In the genomic region with DNA sequence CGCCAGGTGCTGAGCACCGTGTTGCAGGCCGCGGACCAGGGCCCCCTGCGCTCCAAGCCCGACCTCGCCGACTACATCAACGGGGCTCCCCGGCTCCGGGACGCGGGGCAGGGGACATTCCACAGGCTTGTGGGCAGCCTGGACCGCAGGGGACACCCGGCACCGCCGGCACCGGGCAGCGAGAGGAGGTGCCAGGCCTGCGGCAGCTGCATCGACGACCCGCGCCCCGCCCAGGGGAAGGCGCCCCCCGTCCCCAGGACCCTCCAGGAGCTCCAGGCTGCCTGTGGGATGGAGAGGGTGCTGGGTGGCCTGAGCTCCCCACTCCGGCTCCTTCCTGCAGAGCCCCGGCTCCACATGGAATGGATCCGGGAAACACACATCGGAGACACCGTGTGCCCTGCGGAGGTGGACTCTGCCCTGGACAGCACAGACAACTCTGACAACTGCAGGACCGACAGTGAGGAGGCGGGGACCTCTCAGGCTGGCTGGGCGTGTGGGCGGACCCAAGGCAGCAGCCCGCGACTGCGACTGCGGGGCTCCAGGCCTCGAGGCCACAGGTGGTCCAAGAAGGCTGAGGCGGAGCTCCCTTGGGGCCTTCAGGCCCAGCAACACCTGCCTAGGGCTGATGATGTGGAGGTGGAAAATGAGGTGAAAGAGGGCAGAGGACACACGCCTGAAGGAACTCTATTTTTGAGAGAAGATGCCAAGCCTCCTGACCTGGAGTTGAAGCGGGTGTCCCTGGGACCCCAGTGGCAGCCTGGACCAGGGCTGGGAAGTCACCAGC, we compare ENCODE assay signal across 15 cellular contexts. TPM values are rescaled to one million over a fixed set of nuclear protein-coding genes. Genes with fewer than 3 reads are reported as not detected.
DNase-seq lines count a peak whose midpoint lies in the region; ATAC-seq and TF ChIP-seq lines count a peak whose summit lies in the region.
"Had no signal": no experiment of that assay in that cellular context is flagged by ENCODE, and none has a peak within 500 bp of the region (broad histone marks: within the 10 kb centered on the region; RNA-seq: fewer than 3 reads in every experiment).

No MANE protein-coding gene starts in this region.

- TF ChIP-seq RAD21 in SK-N-SH (IDR thresholded peaks at IDR 0.05; ENCODE audit: low read length) = no peak

- no peak overlapping the region for H3K9ac ChIP-seq in SK-N-SH

- peaks cover 5% of the 10 kb centered on the region for H3K36me3 Mint-ChIP-seq in nephron progenitor cell (ENCODE audit: low read depth)
- H3K36me3 Mint-ChIP-seq in activated CD4-positive, alpha-beta T cell treated with anti-CD3 and anti-CD28 coated beads, Interleukin-2, amount 10 ng/mL, durations not matched to agents 7 days and 5 days (ENCODE audit: low read depth) = no peaks in the 10 kb centered on the region
- H3K36me3 Mint-ChIP-seq: activated CD4-positive, alpha-beta memory T cell treated with anti-CD3 and anti-CD28 coated beads for 36 hours had no signal

- H3K27ac ChIP-seq in HEK293 (ENCODE audit: extremely low read depth, low read depth, low read length) (no peak overlapping the region), OCI-LY7 (ENCODE audit: low read depth, low read length, poor library complexity, severe bottlenecking) (no peak overlapping the region), SK-N-SH (ENCODE audit: low read depth in 2 of 2, low read length in 1 of 2) (no peak overlapping the region)

- BruUV-seq in OCI-LY7 (replicated peaks; lab: Mats Ljungman, UMichigan) = no TSS peak

- POLR2A ChIA-PET in HEK293 (lab: Yijun Ruan, JAX) = no interaction called here
- POLR2A ChIA-PET in OCI-LY7 (lab: Charles Lee) = interaction anchor here (0.5 to 1.1 kb wide), 3 partner anchors 10 to 88 kb away, joined by 3 to 4 read pairs (median 4); no protein-coding TSS in a partner anchor
- POLR2A ChIA-PET in activated CD4-positive, alpha-beta T cell treated with anti-CD3 and anti-CD28 coated beads, Interleukin-2, amount 10 ng/mL, durations not matched to agents 7 days and 5 days (lab: Charles Lee) = no interaction called here
- POLR2A ChIA-PET in SK-N-SH (lab: Yijun Ruan, JAX) = no interaction called here

- DNase-seq in OCI-LY7 (ENCODE audit: low spot score) (peak; percentile 86), nephron progenitor cell (peak; percentile 38), NCI-H524 (lab: John Stamatoyannopoulos, UW) (no peak), H4 (ENCODE audit: low spot score) (no peak), SK-N-SH (no peak)
- no peak for DNase-seq in activated CD4-positive, alpha-beta T cell treated with anti-CD3 and anti-CD28 coated beads, Interleukin-2, amount 10 ng/mL, durations not matched to agents 7 days and 5 days
- DNase-seq: activated CD4-positive, alpha-beta memory T cell treated with anti-CD3 and anti-CD28 coated beads for 36 hours; activated naive CD4-positive, alpha-beta T cell; CD4-positive, alpha-beta T cell; central memory CD4-positive, alpha-beta T cell; NCI-H1436 treated with DMSO at 0.1 percent for 48 hours; stimulated activated CD4-positive, alpha-beta T cell treated with anti-CD3 and anti-CD28 coated beads, Interleukin-4, amount 100 ng/mL, for 4 hours; T-helper 1 cell had no signal

- H3K4me3 ChIP-seq in HEK293 (ENCODE audit: low read depth, low read length) (no peak overlapping the region), OCI-LY7 (ENCODE audit: low read depth, low read length, poor library complexity, severe bottlenecking) (no peak overlapping the region), SK-N-SH (ENCODE audit: low read depth in 2 of 2, low read length in 1 of 2) (no peak overlapping the region)

- no peaks in the 10 kb centered on the region for H3K36me3 ChIP-seq in HEK293 (ENCODE audit: control insufficient read depth in 2 of 2, insufficient read depth in 1 of 2, low read length in 2 of 2)
- no peaks in the 10 kb centered on the region for H3K36me3 ChIP-seq in OCI-LY7 (ENCODE audit: insufficient read depth, low read length)
- H3K36me3 ChIP-seq in SK-N-SH (replicated peaks in 1 of 2; ENCODE audit: control insufficient read depth in 1 of 2, insufficient read depth in 2 of 2, low read length in 1 of 2) = no peaks in the 10 kb centered on the region

- H3K4me1 Mint-ChIP-seq in nephron progenitor cell = peaks cover 38% of the 10 kb centered on the region
- H3K4me1 Mint-ChIP-seq in activated CD4-positive, alpha-beta T cell treated with anti-CD3 and anti-CD28 coated beads, Interleukin-2, amount 10 ng/mL, durations not matched to agents 7 days and 5 days = peaks cover 6% of the 10 kb centered on the region

- no peaks in the 10 kb centered on the region for H3K9me2 ChIP-seq in OCI-LY7 (ENCODE audit: insufficient read depth, low read length)
- no peaks in the 10 kb centered on the region for H3K9me2 ChIP-seq in SK-N-SH

- no peak for TF ChIP-seq CTCF in HEK293 (tag by site-specific recombination; IDR thresholded peaks at IDR 0.05)
- TF ChIP-seq CTCF in OCI-LY7 (conservative IDR thresholded peaks at IDR 0.05; ENCODE audit: low read length) = no peak
- no peak for TF ChIP-seq CTCF in nephron progenitor cell (IDR thresholded peaks at IDR 0.05)
- no peak for TF ChIP-seq CTCF in SK-N-SH (IDR thresholded peaks at IDR 0.05)

- H3K9me3 Mint-ChIP-seq in nephron progenitor cell = no peaks in the 10 kb centered on the region
- no peaks in the 10 kb centered on the region for H3K9me3 Mint-ChIP-seq in activated CD4-positive, alpha-beta T cell treated with anti-CD3 and anti-CD28 coated beads, Interleukin-2, amount 10 ng/mL, durations not matched to agents 7 days and 5 days
- H3K9me3 Mint-ChIP-seq: activated CD4-positive, alpha-beta memory T cell treated with anti-CD3 and anti-CD28 coated beads for 36 hours; CD4-positive, alpha-beta T cell had no signal

- H3K4me2 ChIP-seq in OCI-LY7 (ENCODE audit: low read length) (peak overlapping the region; percentile 47), SK-N-SH (no peak overlapping the region)

- H3K27me3 ChIP-seq in SK-N-SH (ENCODE audit: insufficient read depth) = no peaks in the 10 kb centered on the region

- no peak overlapping the region for H3K27ac Mint-ChIP-seq in nephron progenitor cell
- no peak overlapping the region for H3K27ac Mint-ChIP-seq in activated CD4-positive, alpha-beta T cell treated with anti-CD3 and anti-CD28 coated beads, Interleukin-2, amount 10 ng/mL, durations not matched to agents 7 days and 5 days
- H3K27ac Mint-ChIP-seq: activated CD4-positive, alpha-beta memory T cell treated with anti-CD3 and anti-CD28 coated beads for 36 hours; CD4-positive, alpha-beta T cell had no signal

- H3K4me1 ChIP-seq in HEK293 (ENCODE audit: control insufficient read depth, insufficient read depth, low read length) (no peaks in the 10 kb centered on the region), OCI-LY7 (ENCODE audit: insufficient read depth, low read length, poor library complexity, severe bottlenecking) (peaks cover 35% of the 10 kb centered on the region), SK-N-SH (ENCODE audit: control insufficient read depth in 1 of 2, insufficient read depth in 2 of 2, low read depth in 1 of 2, low read length in 1 of 2) (peaks cover 0 to 16% of the 10 kb centered on the region in 2 experiments; a peak in 2 of 4 replicates)

- 93% methylated on average over 17 of the region's 45 CpGs for WGBS in SK-N-SH (ENCODE audit: low lambda C conversion rate)

- TF ChIP-seq EP300 in SK-N-SH (IDR thresholded peaks at IDR 0.05; ENCODE audit: borderline replicate concordance in 1 of 2, low read depth in 1 of 2, low read length in 1 of 2) = no peak

- CTCF ChIA-PET in HEK293 (lab: Yijun Ruan, JAX) = no interaction called here
- CTCF ChIA-PET in OCI-LY7 (lab: Charles Lee; ENCODE audit: unreplicated experiment) = interaction anchor here (0.6 to 0.7 kb wide), 2 partner anchors 9 to 209 kb away, joined by 3 read pairs; no protein-coding TSS in a partner anchor
- CTCF ChIA-PET in activated CD4-positive, alpha-beta T cell treated with anti-CD3 and anti-CD28 coated beads, Interleukin-2, amount 10 ng/mL, durations not matched to agents 7 days and 5 days (lab: Charles Lee) = interaction anchor here (0.9 kb wide), 1 partner anchor 187 kb away, joined by 3 read pairs; no protein-coding TSS in a partner anchor
- CTCF ChIA-PET in SK-N-SH (lab: Yijun Ruan, JAX) = interaction anchor here (0.8 to 1.4 kb wide), 3 partner anchors 10 to 207 kb away, joined by 3 read pairs; no protein-coding TSS in a partner anchor

- no peak overlapping the region for H3K4me3 Mint-ChIP-seq in nephron progenitor cell
- no peak overlapping the region for H3K4me3 Mint-ChIP-seq in activated CD4-positive, alpha-beta T cell treated with anti-CD3 and anti-CD28 coated beads, Interleukin-2, amount 10 ng/mL, durations not matched to agents 7 days and 5 days
- H3K4me3 Mint-ChIP-seq: activated CD4-positive, alpha-beta memory T cell treated with anti-CD3 and anti-CD28 coated beads for 36 hours; CD4-positive, alpha-beta T cell had no signal

- no peaks in the 10 kb centered on the region for H4K20me1 ChIP-seq in OCI-LY7 (ENCODE audit: insufficient read depth, low read length)
- H4K20me1 ChIP-seq in SK-N-SH (ENCODE audit: insufficient read depth) = no peaks in the 10 kb centered on the region

- no peaks in the 10 kb centered on the region for H3K9me3 ChIP-seq in HEK293 (ENCODE audit: control insufficient read depth, insufficient read depth, low read depth, low read length)
- H3K9me3 ChIP-seq in OCI-LY7 (ENCODE audit: low read length) = no peaks in the 10 kb centered on the region
- no peaks in the 10 kb centered on the region for H3K9me3 ChIP-seq in SK-N-SH

- H3K79me2 ChIP-seq in OCI-LY7 (ENCODE audit: insufficient read depth, low read depth, low read length) (no peaks in the 10 kb centered on the region), SK-N-SH (ENCODE audit: insufficient read depth) (no peaks in the 10 kb centered on the region)

- H3K27me3 Mint-ChIP-seq in nephron progenitor cell (ENCODE audit: low read depth, poor library complexity) = peaks cover 10% of the 10 kb centered on the region
- peaks cover 7% of the 10 kb centered on the region for H3K27me3 Mint-ChIP-seq in activated CD4-positive, alpha-beta T cell treated with anti-CD3 and anti-CD28 coated beads, Interleukin-2, amount 10 ng/mL, durations not matched to agents 7 days and 5 days

- ATAC-seq in GM18511 (IDR thresholded peaks at IDR 0.05; ENCODE audit: unreplicated experiment) = peak; percentile 69

- H3F3A ChIP-seq in SK-N-SH (replicated peaks; ENCODE audit: insufficient read depth) = no peaks in the 10 kb centered on the region

- H2AFZ ChIP-seq in OCI-LY7 (ENCODE audit: low read length) = no peak overlapping the region
- H2AFZ ChIP-seq in SK-N-SH (ENCODE audit: low read depth) = no peak overlapping the region

- intact Hi-C loops in OCI-LY7 (cut with micrococcal nuclease; ENCODE audit: unreplicated experiment) = no loop called here

TF ChIP-seq in SK-N-SH, 30 proteins besides CTCF, POLR2A, EP300 and RAD21 (continues in another document):
- no peak for TF ChIP-seq CHD2 (IDR thresholded peaks at IDR 0.05; ENCODE audit: low read length, partially characterized antibody)

RNA-seq across cellular contexts. Expression of a gene that starts 22.8 kb away (rescaled TPM):
- 0.06 and 0.08 TPM in 2 replicates for total RNA-seq in OCI-LY7 (2014; rRNA removed; shearing (Covaris generic))
- total RNA-seq in OCI-LY7 (2022) = 0.80 TPM in 1 of 2 replicates, not detected in the other
- under 1 TPM; 0.22 to 0.33 TPM for total RNA-seq in activated CD4-positive, alpha-beta T cell treated with anti-CD3 and anti-CD28 coated beads, Interleukin-2, amount 10 ng/mL, durations not matched to agents 7 days and 5 days
- not detected in 2 replicates for total RNA-seq in H4 (2014; rRNA removed; shearing (Covaris generic))
- 1.1 and 1.2 TPM in 2 replicates for polyA plus RNA-seq in SK-N-SH (2012; rRNA removed)
- 0.80 and 1.4 TPM in 2 replicates for polyA plus RNA-seq in SK-N-SH (2012; cell fraction: cytosol; rRNA removed)
- polyA plus RNA-seq in SK-N-SH (2012; cell fraction: nucleus; rRNA removed) = 3.0 and 3.7 TPM in 2 replicates
- total RNA-seq: activated CD4-positive, alpha-beta memory T cell treated with anti-CD3 and anti-CD28 coated beads for 36 hours had no signal

Comparison
In these comparisons a context has a peak if more than half of its experiments do, and no peak if none do; other contexts are left out.
1. DNase-seq: peak in OCI-LY7 (single experiment) and nephron progenitor cell (single experiment); none in NCI-H524 (0 of 2), activated CD4-positive, alpha-beta T cell treated with anti-CD3 and anti-CD28 coated beads, Interleukin-2, amount 10 ng/mL, durations not matched to agents 7 days and 5 days (single experiment), H4 (single experiment) and SK-N-SH (single experiment).